In the genomic region with DNA sequence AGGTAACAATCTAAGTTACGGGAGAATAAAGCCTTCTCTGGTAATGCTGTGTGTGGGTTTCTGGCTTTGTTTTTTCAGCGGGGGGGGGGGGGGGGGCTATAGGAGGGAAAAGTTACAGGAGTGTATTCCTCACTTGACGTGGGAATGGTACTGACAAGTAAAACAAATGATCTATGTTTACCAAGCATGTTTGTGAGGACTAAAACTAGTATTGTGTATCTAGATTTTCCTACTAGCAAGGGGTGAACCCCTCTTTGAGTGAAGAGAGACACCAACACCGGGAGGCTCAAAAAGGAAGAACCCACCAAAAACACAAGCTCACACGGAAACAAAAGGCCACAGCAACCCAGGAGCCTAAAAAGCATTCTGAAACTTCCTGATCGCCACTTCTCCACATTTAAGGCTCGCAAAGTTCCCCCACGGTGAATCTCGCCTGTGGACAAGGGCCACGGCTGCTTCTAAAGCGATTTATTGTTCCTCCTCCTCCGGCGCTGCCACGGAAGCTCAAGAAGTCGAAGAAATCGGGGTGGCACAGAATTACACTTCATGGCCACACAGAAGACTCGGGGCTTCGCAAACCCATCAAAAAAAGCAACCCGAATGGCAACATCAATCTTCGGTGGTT, we compare ENCODE assay signal across 8 cellular contexts. TPM values are rescaled to one million over a fixed set of nuclear protein-coding genes. Genes with fewer than 3 reads are reported as not detected.
DNase-seq lines count a peak whose midpoint lies in the region; ATAC-seq and TF ChIP-seq lines count a peak whose summit lies in the region.

No MANE protein-coding gene starts in this region.

- peaks cover 46% of the 10 kb centered on the region for H4K20me1 ChIP-seq in smooth muscle cell (ENCODE audit: low read depth)

- peaks cover 56% of the 10 kb centered on the region for H3K79me2 ChIP-seq in smooth muscle cell (ENCODE audit: low read depth)

- peak overlapping the region; percentile 100 for H3K9ac ChIP-seq in iPS-20b (ENCODE audit: low read depth, low read length)
- H3K9ac ChIP-seq in smooth muscle cell (ENCODE audit: low read depth), result peak overlapping the region; percentile 96

- H3K27ac ChIP-seq in iPS-20b (ENCODE audit: low read length), result peak overlapping the region; percentile 99
- H3K27ac ChIP-seq in smooth muscle cell (ENCODE audit: low read depth), result peak overlapping the region; percentile 92

- in situ Hi-C loops in astrocyte of the spinal cord (cut with HindIII; ENCODE audit: low sequenced_read_pairs), result no loop called here

- H3K36me3 ChIP-seq in iPS-20b (ENCODE audit: insufficient read depth, low read depth, low read length) (no peaks in the 10 kb centered on the region), smooth muscle cell (ENCODE audit: low read depth) (no peaks in the 10 kb centered on the region)

- H3K4me1 ChIP-seq in iPS-20b (ENCODE audit: insufficient read depth, low read length) (peaks cover 11% of the 10 kb centered on the region), smooth muscle cell (ENCODE audit: low read depth) (peaks cover 18% of the 10 kb centered on the region)

- no peaks in the 10 kb centered on the region for H3K27me3 ChIP-seq in iPS-20b (ENCODE audit: insufficient read depth, low read length)
- no peaks in the 10 kb centered on the region for H3K27me3 ChIP-seq in smooth muscle cell (ENCODE audit: low read depth)

- no peaks in the 10 kb centered on the region for H3K9me3 ChIP-seq in iPS-20b (ENCODE audit: insufficient read depth, low read depth, low read length)
- no peaks in the 10 kb centered on the region for H3K9me3 ChIP-seq in smooth muscle cell (replicated peaks; ENCODE audit: low read depth)

- ATAC-seq in GM18909 (IDR thresholded peaks at IDR 0.05; ENCODE audit: poor library complexity, unreplicated experiment) (peak; percentile 9), HG02870 (IDR thresholded peaks at IDR 0.05; ENCODE audit: unreplicated experiment) (no peak)

- H3K4me2 ChIP-seq in smooth muscle cell, result peak overlapping the region; percentile 90

- H3K4me3 ChIP-seq in astrocyte of the spinal cord (ENCODE audit: low read depth, low read length) (peak overlapping the region; percentile 70), iPS-20b (ENCODE audit: low read length) (peak overlapping the region; percentile 98), smooth muscle cell (peak overlapping the region; percentile 75)

- WGBS in smooth muscle cell (ENCODE audit: low lambda C conversion rate), result under 1% methylated on average over 20 of the region's 20 CpGs

- H3F3A ChIP-seq in smooth muscle cell (ENCODE audit: low read depth), result no peaks in the 10 kb centered on the region

- TF ChIP-seq CTCF in astrocyte of the spinal cord (IDR thresholded peaks at IDR 0.05; ENCODE audit: low read depth, low read length) (no peak), smooth muscle cell (IDR thresholded peaks at IDR 0.05; ENCODE audit: borderline replicate concordance, insufficient read depth, poor library complexity, severe bottlenecking) (no peak)

- peak overlapping the region; percentile 94 for H2AFZ ChIP-seq in smooth muscle cell (ENCODE audit: low read depth)

- DNase-seq in CD1c-positive myeloid dendritic cell (ENCODE audit: extremely low spot score) (peak; percentile 62), NCI-H748 treated with DMSO at 0.1 percent for 48 hours (lab: John Stamatoyannopoulos, UW) (peak; percentile 46), astrocyte of the spinal cord (ENCODE audit: low read depth, low spot score) (peak; percentile 31), smooth muscle cell (lab: John Stamatoyannopoulos, UW; ENCODE audit: unreplicated experiment) (no peak), cerebellar nuclear complex (lab: John Stamatoyannopoulos, UW) (no peak)

RNA-seq across cellular contexts. Expression of a gene that starts 0.7 kb away (rescaled TPM):
- 78.2 and 79.6 TPM in 2 replicates for total RNA-seq in smooth muscle cell
- polyA plus RNA-seq in smooth muscle cell, result 49.0 and 54.0 TPM in 2 replicates

Comparison
In these comparisons a context has a peak if more than half of its experiments do, and no peak if none do; other contexts are left out.
1. DNase-seq: peak in CD1c-positive myeloid dendritic cell (single experiment), NCI-H748 treated with DMSO at 0.1 percent for 48 hours (single experiment) and astrocyte of the spinal cord (single experiment); none in smooth muscle cell (single experiment) and cerebellar nuclear complex (0 of 2).
2. Peak in every context shown above with its lines, with median percentiles within 50 percentile points of each other: H3K4me3 ChIP-seq.